Comparison of ENCODE assay signal across 8 cellular contexts in the genomic region with DNA sequence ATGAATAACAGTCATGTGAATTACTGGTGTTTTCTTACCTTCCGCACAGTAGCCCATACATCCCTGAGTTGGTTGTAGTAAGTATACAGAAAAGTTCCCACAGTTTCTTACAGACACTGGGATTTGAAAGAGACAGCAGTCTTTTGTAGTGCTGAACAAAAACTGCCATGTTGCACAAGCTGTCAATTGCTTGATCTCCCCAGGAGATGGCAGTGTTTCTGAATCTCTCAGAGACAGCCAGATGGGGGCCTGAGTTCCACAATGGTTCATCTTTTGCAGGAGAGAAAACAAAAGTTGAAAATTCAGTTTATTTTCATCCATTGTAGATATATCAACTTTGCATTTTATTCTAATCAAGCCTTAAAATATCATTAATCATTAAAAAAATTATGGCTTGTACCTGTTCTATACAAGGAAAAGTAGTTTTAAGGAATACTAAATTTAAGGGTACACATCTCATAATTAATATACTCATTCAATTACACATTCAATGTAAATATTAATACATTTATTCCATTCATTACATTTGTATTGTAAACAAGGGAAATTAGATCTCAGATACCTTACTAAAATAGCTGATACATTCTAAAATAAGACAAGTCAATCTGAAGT. TPM values are rescaled to one million over a fixed set of nuclear protein-coding genes. Genes with fewer than 3 reads are reported as not detected.
A peak's percentile ranks its signal among the peaks of the same experiment; 100 is the strongest.
DNase-seq lines count a peak whose midpoint lies in the region; ATAC-seq, FAIRE-seq and TF ChIP-seq lines count a peak whose summit lies in the region.

No MANE protein-coding gene starts in this region.

- POLR2A ChIA-PET in A673 (lab: Charles Lee; ENCODE audit: low non-redundant PET) (no interaction called here), Panc1 (lab: Charles Lee) (no interaction called here)

- BruUV-seq in A673 (replicated peaks; lab: Mats Ljungman, UMichigan), result no TSS peak
- BruUV-seq in Panc1 (replicated peaks; lab: Mats Ljungman, UMichigan), result no TSS peak

- H3K27ac ChIP-seq in A673 (ENCODE audit: low read depth, low read length, poor library complexity, severe bottlenecking) (no peak overlapping the region), KMS-11 (no peak overlapping the region), Panc1 (ENCODE audit: low read length) (no peak overlapping the region), astrocyte (ENCODE audit: low read depth, low read length) (no peak overlapping the region), stomach (no peak overlapping the region)

- no peaks in the 10 kb centered on the region for H3K9me3 ChIP-seq in A673 (ENCODE audit: low read depth, low read length, poor library complexity, severe bottlenecking)
- no peaks in the 10 kb centered on the region for H3K9me3 ChIP-seq in HAP-1
- no peaks in the 10 kb centered on the region for H3K9me3 ChIP-seq in Panc1 (ENCODE audit: control insufficient read depth, insufficient read depth, low read depth, low read length)
- H3K9me3 ChIP-seq in astrocyte (ENCODE audit: insufficient read depth, low read depth, low read length), result no peaks in the 10 kb centered on the region
- no peaks in the 10 kb centered on the region for H3K9me3 ChIP-seq in stomach

- no peak overlapping the region for H3K4me3 ChIP-seq in A673 (ENCODE audit: low read depth, low read length, poor library complexity, severe bottlenecking)
- H3K4me3 ChIP-seq in GM06990 (replicated peaks; ENCODE audit: low read depth, low read length), result no peak overlapping the region
- H3K4me3 ChIP-seq in HAP-1, result no peak overlapping the region
- no peak overlapping the region for H3K4me3 ChIP-seq in KMS-11 (IDR thresholded peaks at IDR 0.05; ENCODE audit: insufficient read depth, low read depth, low read length)
- H3K4me3 ChIP-seq in Panc1 (ENCODE audit: low read depth in 2 of 2, low read length in 2 of 2), result no peak overlapping the region
- no peak overlapping the region for H3K4me3 ChIP-seq in astrocyte (ENCODE audit: insufficient read depth, low read depth, low read length)
- no peak overlapping the region for H3K4me3 ChIP-seq in stomach

- H3K4me3 Mint-ChIP-seq in astrocyte (ENCODE audit: unreplicated experiment), result no peak overlapping the region

- WGBS in stomach, 5 donors, result 58 to 76% (median 64%) methylated on average over 1 of the region's 1 CpG

- no peak overlapping the region for H3K4me2 ChIP-seq in KMS-11
- H3K4me2 ChIP-seq in astrocyte (ENCODE audit: low read length), result no peak overlapping the region

- H3K4me1 ChIP-seq in A673 (ENCODE audit: insufficient read depth, low read length, poor library complexity, severe bottlenecking) (no peaks in the 10 kb centered on the region), HAP-1 (peaks cover 12% of the 10 kb centered on the region), KMS-11 (ENCODE audit: low read depth, poor library complexity, severe bottlenecking) (no peaks in the 10 kb centered on the region), Panc1 (ENCODE audit: control insufficient read depth, insufficient read depth, low read length) (0 out of 2 replicates have a peak, but pooled peaks cover 3% of the 10 kb centered on the region), astrocyte (ENCODE audit: insufficient read depth, low read length) (no peaks in the 10 kb centered on the region), stomach (no peaks in the 10 kb centered on the region)

- H3K36me3 ChIP-seq in A673 (ENCODE audit: insufficient read depth, low read length, poor library complexity, severe bottlenecking), result no peaks in the 10 kb centered on the region
- no peaks in the 10 kb centered on the region for H3K36me3 ChIP-seq in GM06990 (ENCODE audit: control insufficient read depth, insufficient read depth, low read length)
- peaks cover 3% of the 10 kb centered on the region for H3K36me3 ChIP-seq in HAP-1 (replicated peaks)
- H3K36me3 ChIP-seq in KMS-11 (ENCODE audit: insufficient read depth), result no peaks in the 10 kb centered on the region
- no peaks in the 10 kb centered on the region for H3K36me3 ChIP-seq in Panc1 (ENCODE audit: control insufficient read depth, insufficient read depth, low read length)
- H3K36me3 ChIP-seq in astrocyte (ENCODE audit: insufficient read depth, low read length), result no peaks in the 10 kb centered on the region
- H3K36me3 ChIP-seq in stomach, result no peaks in the 10 kb centered on the region

- H3K27me3 ChIP-seq in A673 (replicated peaks; ENCODE audit: insufficient read depth, low read depth, low read length, poor library complexity) (no peaks in the 10 kb centered on the region), GM06990 (replicated peaks; ENCODE audit: control insufficient read depth, insufficient read depth, low read length) (no peaks in the 10 kb centered on the region), HAP-1 (ENCODE audit: low read depth) (no peaks in the 10 kb centered on the region), KMS-11 (ENCODE audit: insufficient read depth, low read depth) (no peaks in the 10 kb centered on the region), Panc1 (ENCODE audit: control insufficient read depth, insufficient read depth, low read length) (no peaks in the 10 kb centered on the region), astrocyte (ENCODE audit: insufficient read depth, low read length) (no peaks in the 10 kb centered on the region), stomach (no peaks in the 10 kb centered on the region)

- H3K79me2 ChIP-seq in KMS-11 (ENCODE audit: insufficient read depth, low read depth), result no peaks in the 10 kb centered on the region
- H3K79me2 ChIP-seq in astrocyte (ENCODE audit: insufficient read depth, low read length), result no peaks in the 10 kb centered on the region

- H3K36me3 Mint-ChIP-seq in astrocyte (ENCODE audit: low read depth, unreplicated experiment), result no peaks in the 10 kb centered on the region

- ATAC-seq in Panc1, result peak; percentile 94

- FAIRE-seq in astrocyte (lab: Jason Lieb, UNC) (peak; percentile 81), islet of Langerhans (lab: Jason Lieb, UNC) (peak; percentile 91)

- H4K20me1 ChIP-seq in KMS-11 (ENCODE audit: insufficient read depth) (no peaks in the 10 kb centered on the region), astrocyte (ENCODE audit: insufficient read depth, low read length) (no peaks in the 10 kb centered on the region)

- no peak for TF ChIP-seq EP300 in stomach (IDR thresholded peaks at IDR 0.05)

- no peaks in the 10 kb centered on the region for H3K27me3 Mint-ChIP-seq in astrocyte (ENCODE audit: low read depth, unreplicated experiment)

- in situ Hi-C loops in HAP-1 (cut with MboI; ENCODE audit: low sequenced_read_pairs) (no loop called here), Panc1 (cut with HindIII; ENCODE audit: low pct_unique_long_range_greater_than_20kb, low sequenced_read_pairs) (no loop called here)

- intact Hi-C loops in A673 (cut with micrococcal nuclease; ENCODE audit: unreplicated experiment), result loop anchor here (2.0 kb wide), 1 partner anchor 108 kb away; no protein-coding TSS in a partner anchor
- intact Hi-C loops in Panc1 (cut with micrococcal nuclease; ENCODE audit: unreplicated experiment), result loop anchor here (10.0 kb wide), 1 partner anchor 324 kb away; no protein-coding TSS in a partner anchor
- intact Hi-C loops in stomach (cut with DNase I; ENCODE audit: low total_unique reads), result no loop called here

- peak; percentile 74 for DNase-seq in A673 (ENCODE audit: low spot score)
- no peak for DNase-seq in GM06990 (ENCODE audit: extremely low read depth, insufficient read length)
- peak; percentile 73 to 75 for DNase-seq in HAP-1 (ENCODE audit: low spot score in 2 of 2)
- peak; percentile 54 for DNase-seq in Panc1 (ENCODE audit: low read depth, low spot score)
- peak; percentile 42 for DNase-seq in astrocyte (ENCODE audit: low read depth)
- peak; percentile 32 for DNase-seq in stomach

- no peak overlapping the region for H3K27ac Mint-ChIP-seq in astrocyte (ENCODE audit: unreplicated experiment)

- no peaks in the 10 kb centered on the region for H3K4me1 Mint-ChIP-seq in astrocyte (ENCODE audit: low read depth, unreplicated experiment)

- no peaks in the 10 kb centered on the region for H3K9me3 Mint-ChIP-seq in astrocyte (ENCODE audit: unreplicated experiment)

- TF ChIP-seq CTCF in A673 (conservative IDR thresholded peaks at IDR 0.05; ENCODE audit: low read depth, low read length), result peak; percentile 82
- TF ChIP-seq CTCF in GM06990 (IDR thresholded peaks at IDR 0.05; ENCODE audit: insufficient read depth, low read length, poor library complexity, severe bottlenecking), result peak; percentile 87
- peak; percentile 80 for TF ChIP-seq CTCF in KMS-11 (conservative IDR thresholded peaks at IDR 0.05; ENCODE audit: low read depth, low read length)
- peak; percentile 94 for TF ChIP-seq CTCF in Panc1 (IDR thresholded peaks at IDR 0.05)
- peak; percentile 94 for TF ChIP-seq CTCF in astrocyte (IDR thresholded peaks at IDR 0.05; ENCODE audit: insufficient read depth, low read depth, low read length)
- TF ChIP-seq CTCF in stomach (IDR thresholded peaks at IDR 0.05), result peak in 4 of 7 experiments; percentile 37 to 53 (median 44)

- H3K9ac ChIP-seq in KMS-11 (no peak overlapping the region), astrocyte (ENCODE audit: low read length) (no peak overlapping the region)

- no peak overlapping the region for H2AFZ ChIP-seq in KMS-11 (ENCODE audit: low read depth)
- H2AFZ ChIP-seq in astrocyte (ENCODE audit: low read depth, low read length), result no peak overlapping the region

- CTCF ChIA-PET in A673 (lab: Charles Lee), result interaction anchor here (0.9 kb wide), 1 partner anchor 30 kb away, joined by 3 read pairs; no protein-coding TSS in a partner anchor
- CTCF ChIA-PET in Panc1 (lab: Charles Lee), result interaction anchor here (0.6 kb wide), 2 partner anchors 25 to 179 kb away, joined by 3 to 4 read pairs; no protein-coding TSS in a partner anchor

- TF ChIP-seq POLR2A in stomach (IDR thresholded peaks at IDR 0.05), result no peak

RNA-seq across cellular contexts. Expression of gene VWDE, which starts 14.5 kb away (rescaled TPM):
- total RNA-seq in A673 (2021) (0.11 and 0.32 TPM in 2 replicates), Panc1 (2021; ENCODE audit: unreplicated experiment) (8.5 TPM), astrocyte (0.77 and 1.8 TPM in 2 replicates), stomach (10 to 100 TPM in 1 of 5 donors, 1 to 10 TPM in 2, not detected in 2; 1.4 to 19.3 (median 1.5) TPM)
- 4.2 TPM for polyA plus RNA-seq in Panc1 (2012; ENCODE audit: insufficient read length)
- under 1 TPM in 2 of 3 donors, not detected in 1; 0.06 to 0.58 TPM for polyA plus RNA-seq in stomach
